In genomic region chr2:96549466-96549785, GRCh38 we compare ENCODE assay signal across 1 cellular context.
A peak's percentile ranks its signal among the peaks of the same experiment; 100 is the strongest.
TF ChIP-seq lines count a peak whose summit lies in the region.

No MANE protein-coding gene starts in this region.

TF ChIP-seq in HepG2, 621 proteins besides CTCF, POLR2A, EP300 and RAD21:
- TF ChIP-seq JUN (CRISPR knock-in tag; IDR thresholded peaks at IDR 0.05): no peak
- TF ChIP-seq FOXO4 (CRISPR knock-in tag; conservative IDR thresholded peaks at IDR 0.05): 0 out of 2 replicates have a peak, but pooled peaks have one; percentile 3
